ENCODE assay signal across 19 cellular contexts in genomic region chr2:141565597-141565996, GRCh38.
DNase-seq lines count a peak whose midpoint lies in the region; ATAC-seq and TF ChIP-seq lines count a peak whose summit lies in the region.
"Had no signal": no experiment of that assay in that cellular context is flagged by ENCODE, and none has a peak within 500 bp of the region (broad histone marks: within the 10 kb centered on the region; RNA-seq: fewer than 3 reads in every experiment).

No MANE protein-coding gene starts in this region.

- no peaks in the 10 kb centered on the region for H3K79me2 ChIP-seq in GM23338 (replicated peaks; ENCODE audit: insufficient read depth)

- H3F3A ChIP-seq in GM23338 (replicated peaks; ENCODE audit: low read depth), result no peaks in the 10 kb centered on the region

- no peaks in the 10 kb centered on the region for H4K20me1 ChIP-seq in GM23338 (replicated peaks; ENCODE audit: insufficient read depth)
- H4K20me1 ChIP-seq: BLaER1 treated with 17β-estradiol and CSF1 and Interleukin-3, amounts not matched to agents 10 nM and 100 nM had no signal

- no peak overlapping the region for H2AFZ ChIP-seq in GM23338

- no peaks in the 10 kb centered on the region for H3K36me3 ChIP-seq in GM23338 (ENCODE audit: insufficient read depth)
- H3K36me3 ChIP-seq: BLaER1 treated with 17β-estradiol and CSF1 and Interleukin-3, amounts not matched to agents 10 nM and 100 nM had no signal

- no peaks in the 10 kb centered on the region for H3K27me3 Mint-ChIP-seq in GM23338 (ENCODE audit: insufficient read depth, low read depth, poor library complexity)
- no peaks in the 10 kb centered on the region for H3K27me3 Mint-ChIP-seq in mesothelial cell of epicardium (ENCODE audit: low read depth)
- no peaks in the 10 kb centered on the region for H3K27me3 Mint-ChIP-seq in natural killer cell treated with Interleukin-12 subunit alpha and Interleukin-12 subunit beta and Interleukin-15 and Interleukin-18, amount 100 ng/mL, for 72 hours
- H3K27me3 Mint-ChIP-seq: B cell; CD4-positive, alpha-beta T cell had no signal

- H3K4me2 ChIP-seq in GM23338, result no peak overlapping the region
- H3K4me2 ChIP-seq: A549; BLaER1 treated with 17β-estradiol and CSF1 and Interleukin-3, amounts not matched to agents 10 nM and 100 nM had no signal

- H3K9me3 Mint-ChIP-seq in GM23338 (no peaks in the 10 kb centered on the region), mesothelial cell of epicardium (no peaks in the 10 kb centered on the region)
- H3K9me3 Mint-ChIP-seq in natural killer cell treated with Interleukin-12 subunit alpha and Interleukin-12 subunit beta and Interleukin-15 and Interleukin-18, amount 100 ng/mL, for 72 hours, result no peaks in the 10 kb centered on the region
- H3K9me3 Mint-ChIP-seq: CD4-positive, alpha-beta T cell; CD8-positive, alpha-beta T cell had no signal

- no peak for TF ChIP-seq POLR2A in erythroblast (IDR thresholded peaks at IDR 0.05; ENCODE audit: low read length)

- H3K4me1 Mint-ChIP-seq in GM23338, result peaks cover 12% of the 10 kb centered on the region; the same call in 2 of the 3 replicates
- H3K4me1 Mint-ChIP-seq in mesothelial cell of epicardium, result peaks cover 11% of the 10 kb centered on the region
- H3K4me1 Mint-ChIP-seq in natural killer cell treated with Interleukin-12 subunit alpha and Interleukin-12 subunit beta and Interleukin-15 and Interleukin-18, amount 100 ng/mL, for 72 hours (ENCODE audit: low read depth in 2 of 2), result no peaks in the 10 kb centered on the region
- H3K4me1 Mint-ChIP-seq: B cell had no signal

- TF ChIP-seq CTCF in GM23338 (conservative IDR thresholded peaks at IDR 0.05; ENCODE audit: low read depth in 2 of 2) (no peak), LNCaP clone FGC (IDR thresholded peaks at IDR 0.05; ENCODE audit: control insufficient read depth, extremely low read depth, insufficient read depth) (no peak), VCaP (conservative IDR thresholded peaks at IDR 0.05) (no peak), epithelial cell of esophagus (IDR thresholded peaks at IDR 0.05; ENCODE audit: insufficient read depth, low read depth, low read length, missing control alignments) (no peak), mesothelial cell of epicardium (IDR thresholded peaks at IDR 0.05; ENCODE audit: unreplicated experiment) (no peak)

- H3K4me1 ChIP-seq in GM23338 (ENCODE audit: insufficient read depth), result peaks cover 11% of the 10 kb centered on the region
- H3K4me1 ChIP-seq: A549; BLaER1 treated with 17β-estradiol and CSF1 and Interleukin-3, amounts not matched to agents 10 nM and 100 nM; Caco-2 had no signal

- no peak for DNase-seq in GM23338 (ENCODE audit: low spot score)
- DNase-seq in LNCaP clone FGC (ENCODE audit: low read depth), result peak; percentile 83
- peak; percentile 16 for DNase-seq in epithelial cell of esophagus (ENCODE audit: low read depth)
- no peak for DNase-seq in mesothelial cell of epicardium (ENCODE audit: low spot score in 2 of 2, unreplicated experiment in 2 of 2)
- no peak for DNase-seq in erythroblast (lab: John Stamatoyannopoulos, UW)
- DNase-seq in natural killer cell treated with Interleukin-12 subunit alpha and Interleukin-12 subunit beta and Interleukin-15 and Interleukin-18, amount 100 ng/mL, for 72 hours (ENCODE audit: low spot score), result no peak
- DNase-seq: AML-193; Caco-2; Calu3; CD4-positive, alpha-beta T cell; CD8-positive, alpha-beta T cell; DMS79 treated with DMSO at 0.1 percent for 48 hours; GF-D8 had no signal

- H3K27ac Mint-ChIP-seq in GM23338 (peak overlapping the region; percentile 43; the same call in 1 of the 2 replicates), mesothelial cell of epicardium (no peak overlapping the region)
- no peak overlapping the region for H3K27ac Mint-ChIP-seq in natural killer cell treated with Interleukin-12 subunit alpha and Interleukin-12 subunit beta and Interleukin-15 and Interleukin-18, amount 100 ng/mL, for 72 hours
- H3K27ac Mint-ChIP-seq: B cell; CD4-positive, alpha-beta T cell; CD8-positive, alpha-beta T cell had no signal

- no peaks in the 10 kb centered on the region for H3K9me2 ChIP-seq in GM23338 (ENCODE audit: insufficient read depth)

- H3K4me3 ChIP-seq in GM23338 (no peak overlapping the region), LNCaP clone FGC (ENCODE audit: low read depth, low read length) (peak overlapping the region; percentile 21; the same call in 1 of the 2 replicates), epithelial cell of esophagus (ENCODE audit: low read length) (no peak overlapping the region)
- H3K4me3 ChIP-seq: A549; BLaER1 treated with 17β-estradiol and CSF1 and Interleukin-3, amounts not matched to agents 10 nM and 100 nM had no signal

- H3K4me3 Mint-ChIP-seq in GM23338, result no peak overlapping the region
- H3K4me3 Mint-ChIP-seq in mesothelial cell of epicardium, result no peak overlapping the region
- no peak overlapping the region for H3K4me3 Mint-ChIP-seq in natural killer cell treated with Interleukin-12 subunit alpha and Interleukin-12 subunit beta and Interleukin-15 and Interleukin-18, amount 100 ng/mL, for 72 hours
- H3K4me3 Mint-ChIP-seq: B cell; CD4-positive, alpha-beta T cell; CD8-positive, alpha-beta T cell had no signal

- H3K27ac ChIP-seq in GM23338 (ENCODE audit: low read depth) (no peak overlapping the region), VCaP (peak overlapping the region; percentile 83)
- H3K27ac ChIP-seq: A549; BLaER1 treated with 17β-estradiol and CSF1 and Interleukin-3, amounts not matched to agents 10 nM and 100 nM; C4-2B had no signal

- H3K36me3 Mint-ChIP-seq in GM23338 (ENCODE audit: low read depth), result no peaks in the 10 kb centered on the region
- no peaks in the 10 kb centered on the region for H3K36me3 Mint-ChIP-seq in mesothelial cell of epicardium
- H3K36me3 Mint-ChIP-seq in natural killer cell treated with Interleukin-12 subunit alpha and Interleukin-12 subunit beta and Interleukin-15 and Interleukin-18, amount 100 ng/mL, for 72 hours, result no peaks in the 10 kb centered on the region
- H3K36me3 Mint-ChIP-seq: CD8-positive, alpha-beta T cell had no signal

- ATAC-seq in GM23338, result no peak
- ATAC-seq in GM19395 (IDR thresholded peaks at IDR 0.05; ENCODE audit: unreplicated experiment), result no peak
- no peak for ATAC-seq in natural killer cell treated with Interleukin-12 subunit alpha and Interleukin-12 subunit beta and Interleukin-15 and Interleukin-18, amount 100 ng/mL, for 72 hours
- ATAC-seq: A549; CD8-positive, alpha-beta T cell had no signal

- no peaks in the 10 kb centered on the region for H3K27me3 ChIP-seq in GM23338 (ENCODE audit: insufficient read depth)
- H3K27me3 ChIP-seq: BLaER1 treated with 17β-estradiol and CSF1 and Interleukin-3, amounts not matched to agents 10 nM and 100 nM had no signal

TF ChIP-seq in GM23338, 12 proteins besides CTCF, POLR2A, EP300 and RAD21 (continues in another document):
- TF ChIP-seq NANOG (IDR thresholded peaks at IDR 0.05; ENCODE audit: borderline replicate concordance), result no peak
- TF ChIP-seq CREB1 (CRISPR knock-in tag; IDR thresholded peaks at IDR 0.05; ENCODE audit: low read depth), result no peak
- no peak for TF ChIP-seq JUNB (IDR thresholded peaks at IDR 0.05; ENCODE audit: unreplicated experiment)
- TF ChIP-seq EZH2phosphoT487 (IDR thresholded peaks at IDR 0.05; ENCODE audit: unreplicated experiment), result no peak
- no peak for TF ChIP-seq STAT1 (IDR thresholded peaks at IDR 0.05; ENCODE audit: unreplicated experiment)
- no peak for TF ChIP-seq REST (IDR thresholded peaks at IDR 0.05; ENCODE audit: unreplicated experiment)
- TF ChIP-seq, protein P1, sequence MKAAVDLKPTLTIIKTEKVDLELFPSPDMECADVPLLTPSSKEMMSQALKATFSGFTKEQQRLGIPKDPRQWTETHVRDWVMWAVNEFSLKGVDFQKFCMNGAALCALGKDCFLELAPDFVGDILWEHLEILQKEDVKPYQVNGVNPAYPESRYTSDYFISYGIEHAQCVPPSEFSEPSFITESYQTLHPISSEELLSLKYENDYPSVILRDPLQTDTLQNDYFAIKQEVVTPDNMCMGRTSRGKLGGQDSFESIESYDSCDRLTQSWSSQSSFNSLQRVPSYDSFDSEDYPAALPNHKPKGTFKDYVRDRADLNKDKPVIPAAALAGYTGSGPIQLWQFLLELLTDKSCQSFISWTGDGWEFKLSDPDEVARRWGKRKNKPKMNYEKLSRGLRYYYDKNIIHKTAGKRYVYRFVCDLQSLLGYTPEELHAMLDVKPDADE (IDR thresholded peaks at IDR 0.05), result no peak
- no peak for TF ChIP-seq ZNF114 (CRISPR knock-in tag; IDR thresholded peaks at IDR 0.05)

Comparison
In these comparisons a context has a peak if more than half of its experiments do, and no peak if none do; other contexts are left out.
1. DNase-seq: peak in LNCaP clone FGC (single experiment) and epithelial cell of esophagus (single experiment); none in GM23338 (single experiment), mesothelial cell of epicardium (0 of 2), erythroblast (0 of 2) and natural killer cell treated with Interleukin-12 subunit alpha and Interleukin-12 subunit beta and Interleukin-15 and Interleukin-18, amount 100 ng/mL, for 72 hours (single experiment).